ENCODE assay signal across 9 cellular contexts in genomic region chr2:234881413-234882241, GRCh38.
DNase-seq lines count a peak whose midpoint lies in the region; ATAC-seq, FAIRE-seq and TF ChIP-seq lines count a peak whose summit lies in the region.
"Had no signal": no experiment of that assay in that cellular context is flagged by ENCODE, and none has a peak within 500 bp of the region (broad histone marks: within the 10 kb centered on the region; RNA-seq: fewer than 3 reads in every experiment).

No MANE protein-coding gene starts in this region.

- peak overlapping the region; percentile 61 for H2AFZ ChIP-seq in osteoblast (ENCODE audit: low read length)

- H3K9me3 ChIP-seq in osteoblast (ENCODE audit: low read depth, low read length): no peaks in the 10 kb centered on the region
- H3K9me3 ChIP-seq: neutrophil had no signal

- peak overlapping the region; percentile 74 for H3K27ac ChIP-seq in osteoblast (ENCODE audit: low read depth, low read length)
- H3K27ac ChIP-seq: neutrophil had no signal

- H3K27me3 ChIP-seq in osteoblast (ENCODE audit: insufficient read depth, low read length): no peaks in the 10 kb centered on the region
- H3K27me3 ChIP-seq: neutrophil had no signal

- peak; percentile 50 for TF ChIP-seq CTCF in AG04449 (IDR thresholded peaks at IDR 0.05; ENCODE audit: insufficient read depth, low read length, missing control alignments)
- peak; percentile 99 for TF ChIP-seq CTCF in osteoblast (IDR thresholded peaks at IDR 0.05; ENCODE audit: extremely low read depth, low read depth, low read length)

- no peaks in the 10 kb centered on the region for H3K36me3 Mint-ChIP-seq in activated naive CD4-positive, alpha-beta T cell treated with anti-CD3 and anti-CD28 coated beads for 36 hours (ENCODE audit: low read depth)

- H3K4me1 ChIP-seq in osteoblast (ENCODE audit: insufficient read depth, low read length): peaks cover 20% of the 10 kb centered on the region

- no peaks in the 10 kb centered on the region for H4K20me1 ChIP-seq in osteoblast (ENCODE audit: insufficient read depth, low read length)

- no peak for FAIRE-seq in GM19239 (lab: Jason Lieb, UNC)

- H3K4me3 ChIP-seq in AG04449 (ENCODE audit: low read depth, low read length) (no peak overlapping the region), osteoblast (ENCODE audit: insufficient read depth, low read length) (peak overlapping the region; percentile 58)

- H3K79me2 ChIP-seq in osteoblast (ENCODE audit: insufficient read depth, low read length): no peaks in the 10 kb centered on the region

- H3K27me3 Mint-ChIP-seq in activated naive CD4-positive, alpha-beta T cell treated with anti-CD3 and anti-CD28 coated beads for 36 hours (ENCODE audit: low read depth): peaks cover 9% of the 10 kb centered on the region

- POLR2A ChIA-PET in AG04449 (lab: Yijun Ruan, JAX): no interaction called here

- H3K4me1 Mint-ChIP-seq in activated naive CD4-positive, alpha-beta T cell treated with anti-CD3 and anti-CD28 coated beads for 36 hours (ENCODE audit: low read depth): no peaks in the 10 kb centered on the region

- peak overlapping the region; percentile 79 for H3K4me2 ChIP-seq in osteoblast (ENCODE audit: insufficient read depth, low read length)

- no peaks in the 10 kb centered on the region for H3K9me3 Mint-ChIP-seq in activated naive CD4-positive, alpha-beta T cell treated with anti-CD3 and anti-CD28 coated beads for 36 hours

- H3K4me3 Mint-ChIP-seq in activated naive CD4-positive, alpha-beta T cell treated with anti-CD3 and anti-CD28 coated beads for 36 hours: no peak overlapping the region

- ATAC-seq in HG03280 (IDR thresholded peaks at IDR 0.05; ENCODE audit: unreplicated experiment) (no peak), GM21825 (IDR thresholded peaks at IDR 0.05; ENCODE audit: unreplicated experiment) (no peak)

- no peaks in the 10 kb centered on the region for H3K36me3 ChIP-seq in osteoblast (ENCODE audit: insufficient read depth, low read length)
- H3K36me3 ChIP-seq: neutrophil had no signal

- intact Hi-C loops in activated naive CD4-positive, alpha-beta T cell treated with anti-CD3 and anti-CD28 coated beads for 36 hours (cut with micrococcal nuclease): loop anchor here (5.0 kb wide), 1 partner anchor 226 kb away; no protein-coding TSS in a partner anchor

- DNase-seq in AG04449 (ENCODE audit: low read depth, low spot score): no peak
- DNase-seq in GM19239 (ENCODE audit: insufficient read length, low spot score): peak; percentile 29
- peak; percentile 22 for DNase-seq in NCI-H774 (lab: John Stamatoyannopoulos, UW)
- peak; percentile 70 for DNase-seq in activated naive CD4-positive, alpha-beta T cell treated with anti-CD3 and anti-CD28 coated beads for 36 hours
- peak; percentile 96 for DNase-seq in globus pallidus (ENCODE audit: low spot score)
- peak; percentile 96 for DNase-seq in osteoblast (ENCODE audit: insufficient read length, low spot score, missing footprints)

- H3K27ac Mint-ChIP-seq in activated naive CD4-positive, alpha-beta T cell treated with anti-CD3 and anti-CD28 coated beads for 36 hours: no peak overlapping the region

- CTCF ChIA-PET in AG04449 (lab: Yijun Ruan, JAX): interaction anchor here (0.7 to 2.4 kb wide), 10 partner anchors 14 to 287 kb away, joined by 3 to 8 read pairs (median 4); no protein-coding TSS in a partner anchor
- CTCF ChIA-PET in activated naive CD4-positive, alpha-beta T cell treated with anti-CD3 and anti-CD28 coated beads for 36 hours (lab: Charles Lee): interaction anchor here (0.6 kb wide), 1 partner anchor 236 kb away, joined by 4 read pairs; no protein-coding TSS in a partner anchor
